ENCODE assay signal across 8 cellular contexts in genomic region chr1:50735443-50735842, GRCh38.
DNase-seq lines count a peak whose midpoint lies in the region; ATAC-seq and TF ChIP-seq lines count a peak whose summit lies in the region.

No MANE protein-coding gene starts in this region.

- DNase-seq in DMS53 treated with DMSO at 0.1 percent for 48 hours (lab: John Stamatoyannopoulos, UW; ENCODE audit: unreplicated experiment) (peak; percentile 19), T47D (ENCODE audit: low read depth in 1 of 2, low spot score in 1 of 2) (peak; percentile 4 to 35), middle frontal gyrus (ENCODE audit: extremely low spot score, low spot score) (peak; percentile 41), T1000 (lab: John Stamatoyannopoulos, UW) (no peak), SKM-1 (lab: John Stamatoyannopoulos, UW; ENCODE audit: unreplicated experiment) (no peak)

- ATAC-seq in HG03354 (IDR thresholded peaks at IDR 0.05; ENCODE audit: poor library complexity, severe bottlenecking, unreplicated experiment) (no peak), GM19397 (IDR thresholded peaks at IDR 0.05; ENCODE audit: unreplicated experiment) (no peak)

- peak; percentile 60 for TF ChIP-seq CTCF in LNCAP (IDR thresholded peaks at IDR 0.05)

- in situ Hi-C loops in T47D (cut with HindIII; ENCODE audit: low pct_unique_long_range_greater_than_20kb, low sequenced_read_pairs): no loop called here

Comparison
In these comparisons a context has a peak if more than half of its experiments do, and no peak if none do; other contexts are left out.
1. DNase-seq: peak in DMS53 treated with DMSO at 0.1 percent for 48 hours (single experiment), T47D (2 of 2) and middle frontal gyrus (single experiment); none in T1000 (single experiment) and SKM-1 (single experiment).